Comparison of ENCODE assay signal across 8 cellular contexts in genomic region chr9:134066923-134067851, GRCh38. TPM values are rescaled to one million over a fixed set of nuclear protein-coding genes. Genes with fewer than 3 reads are reported as not detected.
DNase-seq lines count a peak whose midpoint lies in the region; ATAC-seq, FAIRE-seq and TF ChIP-seq lines count a peak whose summit lies in the region.

No MANE protein-coding gene starts in this region.

- H3K36me3 ChIP-seq in endothelial cell of umbilical vein (ENCODE audit: control insufficient read depth in 2 of 2, extremely low read depth in 1 of 2, insufficient read depth in 2 of 2, low read length in 2 of 2) = no peaks in the 10 kb centered on the region
- H3K36me3 ChIP-seq in urinary bladder (ENCODE audit: insufficient read depth) = no peaks in the 10 kb centered on the region

- no peak for TF ChIP-seq POLR2A in endothelial cell of umbilical vein (IDR thresholded peaks at IDR 0.05; ENCODE audit: low read depth, low read length)

- H3K79me2 ChIP-seq in endothelial cell of umbilical vein (ENCODE audit: control insufficient read depth, insufficient read depth, low read length) = peaks cover 48% of the 10 kb centered on the region

- no peak for TF ChIP-seq CTCF in endothelial cell of umbilical vein (IDR thresholded peaks at IDR 0.05; ENCODE audit: extremely low read depth in 1 of 2, insufficient read depth in 1 of 2, low read depth in 1 of 2, low read length in 2 of 2)

- H3K27ac ChIP-seq in endothelial cell of umbilical vein (ENCODE audit: insufficient read depth, low read depth, low read length) (peak overlapping the region; percentile 55), urinary bladder (ENCODE audit: low read depth) (peak overlapping the region; percentile 79)

- H3K9me1 ChIP-seq in endothelial cell of umbilical vein (replicated peaks; ENCODE audit: control insufficient read depth, extremely low read depth, insufficient read depth, low read length) = no peaks in the 10 kb centered on the region

- peaks cover 14 to 25% of the 10 kb centered on the region in 2 experiments for H3K27me3 ChIP-seq in endothelial cell of umbilical vein (ENCODE audit: control insufficient read depth in 2 of 2, insufficient read depth in 2 of 2, low read length in 2 of 2)

- no peaks in the 10 kb centered on the region for H3K36me3 Mint-ChIP-seq in activated CD4-positive, alpha-beta memory T cell treated with anti-CD3 and anti-CD28 coated beads for 36 hours

- BruUV-seq in endothelial cell of umbilical vein (replicated peaks; lab: Mats Ljungman, UMichigan) = no TSS peak

- dilution Hi-C loops in endothelial cell of umbilical vein (cut with MboI; ENCODE audit: extremely low pct_ligation_motif_present, low sequenced_read_pairs) = no loop called here

- peak overlapping the region; percentile 86 for H3K4me3 ChIP-seq in Jurkat, Clone E6-1 (ENCODE audit: low read length)
- H3K4me3 ChIP-seq in endothelial cell of umbilical vein (replicated peaks in 1 of 3; ENCODE audit: insufficient read depth in 1 of 3, low read depth in 1 of 3, low read length in 3 of 3) (peak overlapping the region; percentile 73 to 92 (median 78)), urinary bladder (ENCODE audit: low read depth, low read length) (peak overlapping the region; percentile 95)

- peak; percentile 71 for DNase-seq in COLO668 (lab: John Stamatoyannopoulos, UW; ENCODE audit: unreplicated experiment)
- DNase-seq in Jurkat, Clone E6-1 (ENCODE audit: low read depth, low spot score) = no peak
- peak; percentile 48 for DNase-seq in activated CD4-positive, alpha-beta memory T cell treated with anti-CD3 and anti-CD28 coated beads for 36 hours
- DNase-seq in endothelial cell of umbilical vein (ENCODE audit: low read depth, low spot score) = peak; percentile 10
- DNase-seq in myocyte (ENCODE audit: low read depth) = peak; percentile 36
- DNase-seq in pons (ENCODE audit: low spot score) = no peak

- peak; percentile 11 for ATAC-seq in GM21360 (IDR thresholded peaks at IDR 0.05; ENCODE audit: unreplicated experiment)

- CTCF ChIA-PET in activated CD4-positive, alpha-beta memory T cell treated with anti-CD3 and anti-CD28 coated beads for 36 hours (lab: Charles Lee) = interaction anchor here (1.3 to 1.4 kb wide), 2 partner anchors 41 to 98 kb away, joined by 3 to 6 read pairs; partner anchors contain the start of genes BRD3OS and RNU6ATAC
- CTCF ChIA-PET in endothelial cell of umbilical vein (lab: Charles Lee) = interaction anchor here (1.7 kb wide), 2 partner anchors 10 to 41 kb away, joined by 4 to 7 read pairs; no protein-coding TSS in a partner anchor

- under 1% methylated on average over 123 of the region's 125 CpGs for WGBS in urinary bladder

- H3K9me3 ChIP-seq in endothelial cell of umbilical vein (replicated peaks; ENCODE audit: control insufficient read depth, insufficient read depth, low read length) = no peaks in the 10 kb centered on the region

- intact Hi-C loops in activated CD4-positive, alpha-beta memory T cell treated with anti-CD3 and anti-CD28 coated beads for 36 hours (cut with micrococcal nuclease) = loop anchor here (5.0 to 10.0 kb wide), 5 partner anchors 75 to 1840 kb away; partner anchors contain the start of genes CAMSAP1 and VAV2
- intact Hi-C loops in endothelial cell of umbilical vein (cut with micrococcal nuclease) = loop anchor here (2.0 to 10.0 kb wide), 2 partner anchors 96 to 378 kb away; no protein-coding TSS in a partner anchor

- H3K27me3 Mint-ChIP-seq in activated CD4-positive, alpha-beta memory T cell treated with anti-CD3 and anti-CD28 coated beads for 36 hours = peaks cover 13% of the 10 kb centered on the region

- peak overlapping the region; percentile 24 for H2AFZ ChIP-seq in endothelial cell of umbilical vein (ENCODE audit: low read depth, low read length)

- H3K4me2 ChIP-seq in endothelial cell of umbilical vein (ENCODE audit: insufficient read depth, low read length) = peak overlapping the region; percentile 85

- H3K9me3 Mint-ChIP-seq in activated CD4-positive, alpha-beta memory T cell treated with anti-CD3 and anti-CD28 coated beads for 36 hours = no peaks in the 10 kb centered on the region

- H3K9ac ChIP-seq in endothelial cell of umbilical vein (replicated peaks; ENCODE audit: extremely low read depth, insufficient read depth, low read length) = peak overlapping the region; percentile 84

- POLR2A ChIA-PET in activated CD4-positive, alpha-beta memory T cell treated with anti-CD3 and anti-CD28 coated beads for 36 hours (lab: Charles Lee) = interaction anchor here (1.2 to 2.3 kb wide), 3 partner anchors 41 to 69 kb away, joined by 4 to 13 read pairs (median 8); partner anchors contain the start of genes BRD3OS and WDR5
- POLR2A ChIA-PET in endothelial cell of umbilical vein (lab: Charles Lee) = no interaction called here

- H3K4me3 Mint-ChIP-seq in activated CD4-positive, alpha-beta memory T cell treated with anti-CD3 and anti-CD28 coated beads for 36 hours = peak overlapping the region; percentile 87

- no peak for FAIRE-seq in endothelial cell of umbilical vein (lab: Jason Lieb, UNC)

- H4K20me1 ChIP-seq in endothelial cell of umbilical vein (replicated peaks; ENCODE audit: control insufficient read depth, extremely low read depth, insufficient read depth, low read length) = peaks cover 5% of the 10 kb centered on the region

- peaks cover 28% of the 10 kb centered on the region for H3K4me1 Mint-ChIP-seq in activated CD4-positive, alpha-beta memory T cell treated with anti-CD3 and anti-CD28 coated beads for 36 hours (ENCODE audit: low read depth)

- H3K4me1 ChIP-seq in endothelial cell of umbilical vein (ENCODE audit: control insufficient read depth, extremely low read depth, insufficient read depth, low read length) (peaks cover 12% of the 10 kb centered on the region), urinary bladder (ENCODE audit: insufficient read depth) (peaks cover 1% of the 10 kb centered on the region)

- peak overlapping the region; percentile 80 for H3K27ac Mint-ChIP-seq in activated CD4-positive, alpha-beta memory T cell treated with anti-CD3 and anti-CD28 coated beads for 36 hours

TF ChIP-seq in endothelial cell of umbilical vein, 7 proteins besides CTCF, POLR2A, EP300 and RAD21:
- TF ChIP-seq EZH2 (IDR thresholded peaks at IDR 0.05; ENCODE audit: borderline replicate concordance, low read depth, low read length, severe bottlenecking) = no peak
- no peak for TF ChIP-seq GATA2 (IDR thresholded peaks at IDR 0.05; ENCODE audit: insufficient read depth, insufficient read length, low read depth, low read length)
- TF ChIP-seq MYC (IDR thresholded peaks at IDR 0.05; ENCODE audit: low read depth, low read length) = no peak
TF ChIP-seq in endothelial cell of umbilical vein: peak in this region for 0.

RNA-seq across cellular contexts. Expression of gene BRD3, which starts 0.6 kb away (rescaled TPM):
- polyA plus RNA-seq in Jurkat, Clone E6-1 (2012; ENCODE audit: insufficient read depth, insufficient read length) = 26.4 TPM
- total RNA-seq in activated CD4-positive, alpha-beta memory T cell treated with anti-CD3 and anti-CD28 coated beads for 36 hours = 10 to 100 TPM; 29.2 to 30.0 TPM
- 47.1 and 54.1 TPM in 2 replicates for total RNA-seq in endothelial cell of umbilical vein
- polyA plus RNA-seq in endothelial cell of umbilical vein = 10.5 and 13.7 TPM in 2 replicates
- polyA plus RNA-seq in endothelial cell of umbilical vein (2011; cell fraction: cytosol; rRNA removed) = 9.3 and 10.5 TPM in 2 replicates
- polyA plus RNA-seq in endothelial cell of umbilical vein (2011; cell fraction: nucleus; rRNA removed) = 16.5 and 20.1 TPM in 2 replicates
- 18.5 and 24.5 TPM in 2 replicates for polyA plus RNA-seq in endothelial cell of umbilical vein (2012)
- polyA minus RNA-seq in endothelial cell of umbilical vein = 11.4 and 13.8 TPM in 2 replicates
- polyA minus RNA-seq in endothelial cell of umbilical vein (2011; cell fraction: cytosol; rRNA and poly(A)+ RNA removed) = 30.0 TPM
- polyA minus RNA-seq in endothelial cell of umbilical vein (2011; cell fraction: nucleus; rRNA and poly(A)+ RNA removed) = 11.8 and 17.2 TPM in 2 replicates
- 14.2 and 19.0 TPM in 2 replicates for total RNA-seq in myocyte
- 19.3 TPM for polyA plus RNA-seq in myocyte (2012)
- total RNA-seq in urinary bladder = 11.6 TPM
- 20.2 TPM for polyA plus RNA-seq in urinary bladder

RNA-seq across cellular contexts. Expression of gene BRD3OS, which starts 41.9 kb away (rescaled TPM):
- 16.4 TPM for polyA plus RNA-seq in Jurkat, Clone E6-1 (2012; ENCODE audit: insufficient read depth, insufficient read length)
- 10 to 100 TPM; 12.6 to 13.2 TPM for total RNA-seq in activated CD4-positive, alpha-beta memory T cell treated with anti-CD3 and anti-CD28 coated beads for 36 hours
- 15.4 and 18.2 TPM in 2 replicates for total RNA-seq in endothelial cell of umbilical vein
- polyA plus RNA-seq in endothelial cell of umbilical vein = 10.6 and 11.9 TPM in 2 replicates
- 11.8 and 13.1 TPM in 2 replicates for polyA plus RNA-seq in endothelial cell of umbilical vein (2011; cell fraction: cytosol; rRNA removed)
- 7.0 and 8.3 TPM in 2 replicates for polyA plus RNA-seq in endothelial cell of umbilical vein (2011; cell fraction: nucleus; rRNA removed)
- 13.4 and 13.5 TPM in 2 replicates for polyA plus RNA-seq in endothelial cell of umbilical vein (2012)
- polyA minus RNA-seq in endothelial cell of umbilical vein = 6.8 and 10.0 TPM in 2 replicates
- 8.9 TPM for polyA minus RNA-seq in endothelial cell of umbilical vein (2011; cell fraction: cytosol; rRNA and poly(A)+ RNA removed)
- 2.3 and 4.9 TPM in 2 replicates for polyA minus RNA-seq in endothelial cell of umbilical vein (2011; cell fraction: nucleus; rRNA and poly(A)+ RNA removed)
- 10.5 and 13.4 TPM in 2 replicates for total RNA-seq in myocyte
- polyA plus RNA-seq in myocyte (2012) = 25.6 TPM
- total RNA-seq in urinary bladder = 10.2 TPM
- 21.8 TPM for polyA plus RNA-seq in urinary bladder

Comparison
In these comparisons a context has a peak if more than half of its experiments do, and no peak if none do; other contexts are left out.
1. DNase-seq: peak in COLO668 (single experiment), activated CD4-positive, alpha-beta memory T cell treated with anti-CD3 and anti-CD28 coated beads for 36 hours (single experiment), endothelial cell of umbilical vein (single experiment) and myocyte (single experiment); none in Jurkat, Clone E6-1 (single experiment) and pons (single experiment).
2. Peak in every context shown above with its lines, with median percentiles within 50 percentile points of each other: H3K4me3 ChIP-seq.